ENCODE assay signal across 1 cellular context in the genomic region with DNA sequence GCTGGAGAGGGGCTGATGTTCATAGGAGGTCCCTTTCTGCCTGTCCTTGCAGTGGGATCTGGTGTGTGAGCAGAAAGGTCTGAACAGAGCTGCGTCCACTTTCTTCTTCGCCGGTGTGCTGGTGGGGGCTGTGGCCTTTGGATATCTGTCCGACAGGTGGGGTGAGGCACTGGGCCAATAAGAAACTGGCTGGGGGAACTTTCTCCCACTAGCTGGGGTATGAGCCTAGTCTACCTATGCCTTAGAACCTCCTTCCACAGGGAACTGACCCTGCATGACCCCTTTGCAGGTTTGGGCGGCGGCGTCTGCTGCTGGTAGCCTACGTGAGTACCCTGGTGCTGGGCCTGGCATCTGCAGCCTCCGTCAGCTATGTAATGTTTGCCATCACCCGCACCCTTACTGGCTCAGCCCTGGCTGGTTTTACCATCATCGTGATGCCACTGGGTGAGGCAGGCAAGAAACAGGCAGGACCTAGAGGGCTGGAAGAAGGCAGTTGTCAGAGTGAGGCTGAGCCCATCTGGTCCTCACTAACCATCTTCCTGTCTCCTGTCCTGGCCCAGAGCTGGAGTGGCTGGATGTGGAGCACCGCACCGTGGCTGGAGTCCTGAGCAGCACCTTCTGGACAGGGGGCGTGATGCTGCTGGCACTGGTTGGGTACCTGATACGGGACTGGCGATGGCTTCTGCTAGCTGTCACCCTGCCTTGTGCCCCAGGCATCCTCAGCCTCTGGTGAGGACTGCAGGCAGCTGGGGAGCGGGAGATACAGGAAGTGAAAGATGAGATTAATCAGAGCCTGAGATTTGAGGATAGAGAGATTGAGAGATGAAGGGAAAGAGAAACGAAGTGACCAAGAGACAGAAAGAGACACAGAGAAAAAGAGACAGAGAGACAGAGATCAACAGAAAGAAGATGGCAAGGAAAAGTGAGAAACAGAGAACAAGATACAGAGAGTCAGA.
TF ChIP-seq lines count a peak whose summit lies in the region.

No MANE protein-coding gene starts in this region.

TF ChIP-seq in HepG2, 621 proteins besides CTCF, POLR2A, EP300 and RAD21 (continued from another document and continues in another):
- TF ChIP-seq, protein P1, sequence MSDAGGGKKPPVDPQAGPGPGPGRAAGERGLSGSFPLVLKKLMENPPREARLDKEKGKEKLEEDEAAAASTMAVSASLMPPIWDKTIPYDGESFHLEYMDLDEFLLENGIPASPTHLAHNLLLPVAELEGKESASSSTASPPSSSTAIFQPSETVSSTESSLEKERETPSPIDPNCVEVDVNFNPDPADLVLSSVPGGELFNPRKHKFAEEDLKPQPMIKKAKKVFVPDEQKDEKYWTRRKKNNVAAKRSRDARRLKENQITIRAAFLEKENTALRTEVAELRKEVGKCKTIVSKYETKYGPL (CRISPR knock-in tag; IDR thresholded peaks at IDR 0.05): no peak
- TF ChIP-seq ISX (CRISPR knock-in tag; conservative IDR thresholded peaks at IDR 0.05) (no peak), ZNF850 (CRISPR knock-in tag; conservative IDR thresholded peaks at IDR 0.05) (no peak), SP140L (CRISPR knock-in tag; IDR thresholded peaks at IDR 0.05; ENCODE audit: borderline replicate concordance) (no peak), ZKSCAN1 (IDR thresholded peaks at IDR 0.05; ENCODE audit: low read length) (no peak), EEA1 (CRISPR knock-in tag; IDR thresholded peaks at IDR 0.05; ENCODE audit: borderline replicate concordance) (no peak), ZNF652 (CRISPR knock-in tag; IDR thresholded peaks at IDR 0.05; ENCODE audit: borderline replicate concordance, low read depth) (no peak), E2F5 (CRISPR knock-in tag; conservative IDR thresholded peaks at IDR 0.05) (no peak), ZNF687 (CRISPR knock-in tag; IDR thresholded peaks at IDR 0.05) (peak; percentile 58), GABPA (IDR thresholded peaks at IDR 0.05; ENCODE audit: low read depth, low read length) (no peak), GABPA (CRISPR knock-in tag; IDR thresholded peaks at IDR 0.05; ENCODE audit: low read depth) (no peak), ZNF589 (CRISPR knock-in tag; conservative IDR thresholded peaks at IDR 0.05) (no peak), ARID3A (IDR thresholded peaks at IDR 0.05; ENCODE audit: low read depth, low read length) (no peak), PAF1 (CRISPR knock-in tag; IDR thresholded peaks at IDR 0.05) (no peak), XRCC5 (optimal IDR thresholded peaks at IDR 0.05; ENCODE audit: low read length) (no peak), ZFP36 (IDR thresholded peaks at IDR 0.05; ENCODE audit: borderline replicate concordance, low read depth, low read length, partially characterized antibody) (no peak), ATF7 (IDR thresholded peaks at IDR 0.05) (no peak), ATF7 (CRISPR knock-in tag; IDR thresholded peaks at IDR 0.05) (no peak), ZNF75D (CRISPR knock-in tag; IDR thresholded peaks at IDR 0.05; ENCODE audit: borderline replicate concordance) (no peak), ZNF326 (CRISPR knock-in tag; IDR thresholded peaks at IDR 0.05; ENCODE audit: borderline replicate concordance) (no peak), ZNF530 (CRISPR knock-in tag; IDR thresholded peaks at IDR 0.05; ENCODE audit: low read depth) (no peak), RBFOX2 (IDR thresholded peaks at IDR 0.05; ENCODE audit: low read depth, low read length) (no peak), ZFP36L1 (CRISPR knock-in tag; IDR thresholded peaks at IDR 0.05) (no peak), ZHX1 (CRISPR knock-in tag; IDR thresholded peaks at IDR 0.05; ENCODE audit: low read depth) (no peak), NFYB (CRISPR knock-in tag; IDR thresholded peaks at IDR 0.05) (no peak), ZNF629 (CRISPR knock-in tag; conservative IDR thresholded peaks at IDR 0.05) (no peak), HNF4A (CRISPR knock-in tag; IDR thresholded peaks at IDR 0.05) (no peak), ZSCAN22 (CRISPR knock-in tag; IDR thresholded peaks at IDR 0.05) (no peak), ZNF746 (CRISPR knock-in tag; IDR thresholded peaks at IDR 0.05) (no peak), GTF2F1 (IDR thresholded peaks at IDR 0.05; ENCODE audit: low read length) (no peak), ZNF329 (CRISPR knock-in tag; IDR thresholded peaks at IDR 0.05; ENCODE audit: low read depth) (no peak), SAFB2 (CRISPR knock-in tag; IDR thresholded peaks at IDR 0.05; ENCODE audit: borderline replicate concordance, low read depth) (no peak), ZNF747 (CRISPR knock-in tag; IDR thresholded peaks at IDR 0.05; ENCODE audit: borderline replicate concordance) (no peak), SP4 (CRISPR knock-in tag; IDR thresholded peaks at IDR 0.05) (no peak), ZNF101 (CRISPR knock-in tag; IDR thresholded peaks at IDR 0.05; ENCODE audit: borderline replicate concordance, low read depth) (no peak), ZNF768 (CRISPR knock-in tag; IDR thresholded peaks at IDR 0.05) (no peak), FOXC1 (CRISPR knock-in tag; IDR thresholded peaks at IDR 0.05; ENCODE audit: borderline replicate concordance) (0 out of 2 replicates have a peak, but pooled peaks have one; percentile 53), KDM2A (CRISPR knock-in tag; IDR thresholded peaks at IDR 0.05; ENCODE audit: borderline replicate concordance, low read depth) (no peak)
- TF ChIP-seq, protein P2, sequence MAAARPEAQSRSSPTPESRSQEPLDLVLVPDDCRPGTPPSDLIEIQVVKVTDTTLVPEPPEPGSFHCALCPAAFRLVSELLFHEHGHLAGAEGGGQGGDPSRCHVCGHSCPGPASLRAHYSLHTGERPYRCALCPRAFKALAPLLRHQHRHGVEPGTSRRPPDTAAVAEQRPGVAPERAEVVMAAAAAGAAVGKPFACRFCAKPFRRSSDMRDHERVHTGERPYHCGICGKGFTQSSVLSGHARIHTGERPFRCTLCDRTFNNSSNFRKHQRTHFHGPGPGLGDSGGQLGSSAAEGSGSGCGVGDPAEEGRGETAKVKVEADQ (CRISPR knock-in tag; IDR thresholded peaks at IDR 0.05; ENCODE audit: borderline replicate concordance): no peak
- TF ChIP-seq, protein P3, sequence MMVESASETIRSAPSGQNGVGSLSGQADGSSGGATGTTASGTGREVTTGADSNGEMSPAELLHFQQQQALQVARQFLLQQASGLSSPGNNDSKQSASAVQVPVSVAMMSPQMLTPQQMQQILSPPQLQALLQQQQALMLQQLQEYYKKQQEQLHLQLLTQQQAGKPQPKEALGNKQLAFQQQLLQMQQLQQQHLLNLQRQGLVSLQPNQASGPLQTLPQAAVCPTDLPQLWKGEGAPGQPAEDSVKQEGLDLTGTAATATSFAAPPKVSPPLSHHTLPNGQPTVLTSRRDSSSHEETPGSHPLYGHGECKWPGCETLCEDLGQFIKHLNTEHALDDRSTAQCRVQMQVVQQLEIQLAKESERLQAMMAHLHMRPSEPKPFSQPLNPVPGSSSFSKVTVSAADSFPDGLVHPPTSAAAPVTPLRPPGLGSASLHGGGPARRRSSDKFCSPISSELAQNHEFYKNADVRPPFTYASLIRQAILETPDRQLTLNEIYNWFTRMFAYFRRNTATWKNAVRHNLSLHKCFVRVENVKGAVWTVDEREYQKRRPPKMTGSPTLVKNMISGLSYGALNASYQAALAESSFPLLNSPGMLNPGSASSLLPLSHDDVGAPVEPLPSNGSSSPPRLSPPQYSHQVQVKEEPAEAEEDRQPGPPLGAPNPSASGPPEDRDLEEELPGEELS (CRISPR knock-in tag; IDR thresholded peaks at IDR 0.05): no peak
- TF ChIP-seq, protein P4, sequence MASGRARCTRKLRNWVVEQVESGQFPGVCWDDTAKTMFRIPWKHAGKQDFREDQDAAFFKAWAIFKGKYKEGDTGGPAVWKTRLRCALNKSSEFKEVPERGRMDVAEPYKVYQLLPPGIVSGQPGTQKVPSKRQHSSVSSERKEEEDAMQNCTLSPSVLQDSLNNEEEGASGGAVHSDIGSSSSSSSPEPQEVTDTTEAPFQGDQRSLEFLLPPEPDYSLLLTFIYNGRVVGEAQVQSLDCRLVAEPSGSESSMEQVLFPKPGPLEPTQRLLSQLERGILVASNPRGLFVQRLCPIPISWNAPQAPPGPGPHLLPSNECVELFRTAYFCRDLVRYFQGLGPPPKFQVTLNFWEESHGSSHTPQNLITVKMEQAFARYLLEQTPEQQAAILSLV (CRISPR knock-in tag; IDR thresholded peaks at IDR 0.05; ENCODE audit: borderline replicate concordance): no peak
- TF ChIP-seq, protein P5, sequence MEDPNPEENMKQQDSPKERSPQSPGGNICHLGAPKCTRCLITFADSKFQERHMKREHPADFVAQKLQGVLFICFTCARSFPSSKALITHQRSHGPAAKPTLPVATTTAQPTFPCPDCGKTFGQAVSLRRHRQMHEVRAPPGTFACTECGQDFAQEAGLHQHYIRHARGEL (CRISPR knock-in tag; IDR thresholded peaks at IDR 0.05): no peak
